Comparison of ENCODE assay signal across 8 cellular contexts in the genomic region with DNA sequence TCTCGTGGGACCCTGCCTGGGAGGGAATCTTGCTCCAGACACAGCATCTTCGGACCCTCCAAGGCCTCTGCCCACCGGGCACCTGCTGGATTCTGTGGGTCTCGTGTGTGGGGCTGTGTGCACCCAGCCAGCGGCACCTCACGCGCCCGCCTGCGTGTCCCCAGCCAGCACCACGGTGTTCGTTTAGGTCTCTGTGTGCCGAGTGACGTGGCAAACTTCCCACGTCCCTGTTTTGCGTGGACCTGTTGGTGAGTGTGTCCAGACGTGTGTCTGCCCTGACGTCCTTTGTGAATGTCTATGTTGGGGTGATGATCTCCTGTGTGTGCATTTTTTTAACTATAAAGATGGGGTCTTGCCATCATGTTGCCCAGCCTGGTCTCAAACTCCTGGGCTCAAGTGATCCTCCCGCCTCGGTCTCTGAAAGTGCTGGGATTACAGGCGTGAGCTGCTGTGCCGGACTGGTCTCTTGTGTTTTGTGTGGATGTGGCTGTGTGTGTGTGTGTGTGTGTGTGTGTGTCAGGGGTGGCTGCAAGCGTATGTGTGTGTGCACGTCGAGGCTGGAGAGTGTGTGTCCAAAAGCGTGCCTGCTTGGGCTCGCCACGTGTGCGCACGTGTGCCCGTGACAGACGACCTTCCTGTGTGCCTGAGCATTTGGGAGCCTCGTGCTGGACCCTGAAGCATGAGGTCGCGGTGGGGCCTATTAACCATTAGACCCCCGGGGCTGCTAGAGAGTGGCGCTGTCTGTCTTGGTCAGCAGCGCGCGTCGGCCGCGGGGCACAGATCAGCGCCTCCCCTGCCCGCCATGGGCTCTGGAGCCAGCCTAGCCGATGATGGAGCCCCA. TPM values are rescaled to one million over a fixed set of nuclear protein-coding genes. Genes with fewer than 3 reads are reported as not detected.
A peak's percentile ranks its signal among the peaks of the same experiment; 100 is the strongest.
DNase-seq lines count a peak whose midpoint lies in the region; ATAC-seq and TF ChIP-seq lines count a peak whose summit lies in the region.

No MANE protein-coding gene starts in this region.

- H3K4me3 ChIP-seq in breast epithelium, result peak overlapping the region in 2 of 3 donors; percentile 52 to 64
- H3K4me3 ChIP-seq in upper lobe of right lung, result peak overlapping the region; percentile 41

- H3K9me3 Mint-ChIP-seq in activated naive CD4-positive, alpha-beta T cell treated with anti-CD3 and anti-CD28 coated beads, Interleukin-2, amount 50 U/mL, for 24 hours, result no peaks in the 10 kb centered on the region
- H3K9me3 Mint-ChIP-seq in activated naive CD4-positive, alpha-beta T cell treated with anti-CD3 and anti-CD28 coated beads, Interleukin-2, amount 50 U/mL, for 72 hours, result no peaks in the 10 kb centered on the region
- peaks cover 0 to 4% (median 0%) of the 10 kb centered on the region in 7 donors for H3K9me3 Mint-ChIP-seq in naive B cell

- intact Hi-C loops in breast epithelium (cut with DNase I; ENCODE audit: low total_unique reads) (no loop called here), upper lobe of right lung (cut with DNase I) (no loop called here)

- H3K27me3 ChIP-seq in breast epithelium (no peaks in the 10 kb centered on the region), upper lobe of right lung (no peaks in the 10 kb centered on the region), foreskin keratinocyte (no peaks in the 10 kb centered on the region)

- ATAC-seq in activated naive CD4-positive, alpha-beta T cell treated with anti-CD3 and anti-CD28 coated beads, Interleukin-2, amount 50 U/mL, for 72 hours, result no peak
- ATAC-seq in naive B cell (ENCODE audit: low read depth in 2 of 2) (peak in 1 of 2 donors; percentile 5), upper lobe of right lung (no peak), foreskin keratinocyte (no peak), GM21447 (IDR thresholded peaks at IDR 0.05; ENCODE audit: unreplicated experiment) (no peak)

- DNase-seq in activated naive CD4-positive, alpha-beta T cell treated with anti-CD3 and anti-CD28 coated beads, Interleukin-2, amount 50 U/mL, for 72 hours (ENCODE audit: low spot score in 2 of 2), result no peak
- DNase-seq in breast epithelium (ENCODE audit: low spot score in 2 of 2) (no peak), naive B cell (no peak), upper lobe of right lung (no peak), foreskin keratinocyte (no peak)
- no peak for DNase-seq in stimulated activated CD4-positive, alpha-beta T cell treated with anti-CD3 and anti-CD28 coated beads, Interleukin-4, amount 100 ng/mL, for 1 hour

- TF ChIP-seq CTCF in breast epithelium (IDR thresholded peaks at IDR 0.05), result no peak
- TF ChIP-seq CTCF in upper lobe of right lung (IDR thresholded peaks at IDR 0.05), result no peak
- TF ChIP-seq CTCF in foreskin keratinocyte (conservative IDR thresholded peaks at IDR 0.05), result no peak

- H3K36me3 ChIP-seq in breast epithelium (no peaks in the 10 kb centered on the region), upper lobe of right lung (no peaks in the 10 kb centered on the region)

- H3K4me1 ChIP-seq in breast epithelium (peaks cover 0 to 5% of the 10 kb centered on the region in 2 donors), upper lobe of right lung (peaks cover 22% of the 10 kb centered on the region), foreskin keratinocyte (peaks cover 6% of the 10 kb centered on the region)

- H3K27ac ChIP-seq in breast epithelium (peak overlapping the region; percentile 76 to 80), upper lobe of right lung (peak overlapping the region; percentile 78), foreskin keratinocyte (no peak overlapping the region)

- no peak for TF ChIP-seq POLR2A in breast epithelium (IDR thresholded peaks at IDR 0.05)

- peaks cover 31% of the 10 kb centered on the region for H3K4me1 Mint-ChIP-seq in activated naive CD4-positive, alpha-beta T cell treated with anti-CD3 and anti-CD28 coated beads, Interleukin-2, amount 50 U/mL, for 24 hours
- peaks cover 19 to 29% (median 27%) of the 10 kb centered on the region in 3 donors for H3K4me1 Mint-ChIP-seq in naive B cell

- H3K9me3 ChIP-seq in breast epithelium, result no peaks in the 10 kb centered on the region
- H3K9me3 ChIP-seq in upper lobe of right lung, result no peaks in the 10 kb centered on the region

- H3K36me3 Mint-ChIP-seq in activated naive CD4-positive, alpha-beta T cell treated with anti-CD3 and anti-CD28 coated beads, Interleukin-2, amount 50 U/mL, for 24 hours, result no peaks in the 10 kb centered on the region
- H3K36me3 Mint-ChIP-seq in activated naive CD4-positive, alpha-beta T cell treated with anti-CD3 and anti-CD28 coated beads, Interleukin-2, amount 50 U/mL, for 72 hours, result peaks cover 0 to 26% of the 10 kb centered on the region in 2 donors
- H3K36me3 Mint-ChIP-seq in naive B cell, result no peaks in the 10 kb centered on the region

- H3K27ac Mint-ChIP-seq in activated naive CD4-positive, alpha-beta T cell treated with anti-CD3 and anti-CD28 coated beads, Interleukin-2, amount 50 U/mL, for 24 hours, result no peak overlapping the region
- no peak overlapping the region for H3K27ac Mint-ChIP-seq in activated naive CD4-positive, alpha-beta T cell treated with anti-CD3 and anti-CD28 coated beads, Interleukin-2, amount 50 U/mL, for 72 hours
- peak overlapping the region in 5 of 6 donors; percentile 74 to 94 (median 89) for H3K27ac Mint-ChIP-seq in naive B cell

- H3K4me3 Mint-ChIP-seq in activated naive CD4-positive, alpha-beta T cell treated with anti-CD3 and anti-CD28 coated beads, Interleukin-2, amount 50 U/mL, for 24 hours, result peak overlapping the region; percentile 79
- H3K4me3 Mint-ChIP-seq in naive B cell, result peak overlapping the region; percentile 71 to 91 (median 84)

- H3K27me3 Mint-ChIP-seq in activated naive CD4-positive, alpha-beta T cell treated with anti-CD3 and anti-CD28 coated beads, Interleukin-2, amount 50 U/mL, for 24 hours, result no peaks in the 10 kb centered on the region
- H3K27me3 Mint-ChIP-seq in naive B cell, result no peaks in the 10 kb centered on the region

RNA-seq across cellular contexts. Expression of a gene that starts 15.7 kb away (rescaled TPM):
- 10 to 100 TPM; 22.4 to 35.7 TPM for total RNA-seq in activated naive CD4-positive, alpha-beta T cell treated with anti-CD3 and anti-CD28 coated beads, Interleukin-2, amount 50 U/mL, for 72 hours
- 10 to 100 TPM in 1 of 3 donors, 1 to 10 TPM in 2; 3.5 to 11.1 (median 4.8) TPM for total RNA-seq in breast epithelium
- 1 to 10 TPM in 1 of 6 donors, under 1 TPM in 5; 0.13 to 1.1 (median 0.59) TPM for polyA plus RNA-seq in naive B cell (ENCODE audit: low read depth in 6 of 6)
- total RNA-seq in upper lobe of right lung, result 16.1 TPM
- total RNA-seq in foreskin keratinocyte, result 9.0 and 9.4 TPM in 2 replicates
- 4.8 and 5.0 TPM in 2 replicates for polyA plus RNA-seq in foreskin keratinocyte

RNA-seq across cellular contexts. Expression of a gene that starts 24.4 kb away (rescaled TPM):
- total RNA-seq in activated naive CD4-positive, alpha-beta T cell treated with anti-CD3 and anti-CD28 coated beads, Interleukin-2, amount 50 U/mL, for 72 hours, result 10 to 100 TPM; 10.9 to 32.4 TPM
- total RNA-seq in breast epithelium (under 1 TPM in 2 of 3 donors, not detected in 1; 0.15 to 0.33 TPM), upper lobe of right lung (not detected), foreskin keratinocyte (not detected in 2 replicates)
- polyA plus RNA-seq in naive B cell (ENCODE audit: low read depth in 6 of 6) (under 1 TPM in 4 of 6 donors, not detected in 2; 0.17 to 0.42 (median 0.33) TPM), foreskin keratinocyte (not detected in 2 replicates)

RNA-seq across cellular contexts. Expression of a gene that starts 28.5 kb away (rescaled TPM):
- total RNA-seq in activated naive CD4-positive, alpha-beta T cell treated with anti-CD3 and anti-CD28 coated beads, Interleukin-2, amount 50 U/mL, for 72 hours, result 100 to 1,000 TPM in 1 of 2 donors, 10 to 100 TPM in 1; 98.3 to 102 TPM
- total RNA-seq in breast epithelium (10 to 100 TPM; 31.8 to 41.6 (median 41.0) TPM), upper lobe of right lung (50.7 TPM), foreskin keratinocyte (48.8 and 55.4 TPM in 2 replicates)
- polyA plus RNA-seq in naive B cell (ENCODE audit: low read depth in 6 of 6) (100 to 1,000 TPM; 162 to 209 (median 175) TPM), foreskin keratinocyte (63.7 and 68.1 TPM in 2 replicates)

RNA-seq across cellular contexts. Expression of a gene that starts 42.6 kb away (rescaled TPM):
- 10 to 100 TPM; 55.5 to 83.8 TPM for total RNA-seq in activated naive CD4-positive, alpha-beta T cell treated with anti-CD3 and anti-CD28 coated beads, Interleukin-2, amount 50 U/mL, for 72 hours
- 10 to 100 TPM; 19.2 to 69.2 (median 49.8) TPM for total RNA-seq in breast epithelium
- 10 to 100 TPM; 39.9 to 64.1 (median 52.5) TPM for polyA plus RNA-seq in naive B cell (ENCODE audit: low read depth in 6 of 6)
- 21.9 TPM for total RNA-seq in upper lobe of right lung
- 75.2 and 75.8 TPM in 2 replicates for total RNA-seq in foreskin keratinocyte
- 73.9 and 88.5 TPM in 2 replicates for polyA plus RNA-seq in foreskin keratinocyte

RNA-seq across cellular contexts. Expression of a gene that starts 48.2 kb away (rescaled TPM):
- not detected for total RNA-seq in activated naive CD4-positive, alpha-beta T cell treated with anti-CD3 and anti-CD28 coated beads, Interleukin-2, amount 50 U/mL, for 72 hours
- total RNA-seq in breast epithelium (not detected), upper lobe of right lung (not detected), foreskin keratinocyte (not detected in 2 replicates)
- polyA plus RNA-seq in naive B cell (ENCODE audit: low read depth in 6 of 6) (not detected), foreskin keratinocyte (not detected in 2 replicates)

Comparison
In these comparisons a context has a peak if more than half of its experiments do, and no peak if none do; other contexts are left out.
1. H3K27ac Mint-ChIP-seq: peak in naive B cell (5 of 6); none in activated naive CD4-positive, alpha-beta T cell treated with anti-CD3 and anti-CD28 coated beads, Interleukin-2, amount 50 U/mL, for 24 hours (single experiment) and activated naive CD4-positive, alpha-beta T cell treated with anti-CD3 and anti-CD28 coated beads, Interleukin-2, amount 50 U/mL, for 72 hours (0 of 2).
2. RNA of a gene that starts 24.4 kb away (total RNA-seq): 10.9 to 32.4 TPM in activated naive CD4-positive, alpha-beta T cell treated with anti-CD3 and anti-CD28 coated beads, Interleukin-2, amount 50 U/mL, for 72 hours; 0.15 to 0.33 TPM in breast epithelium, not detected in upper lobe of right lung (single experiment) and not detected in foreskin keratinocyte; every median in the first group is over 4 times any median in the second.